17 cellular contexts compared by ENCODE assay signal in genomic region chr3:16521580-16521941, GRCh38. TPM values are rescaled to one million over a fixed set of nuclear protein-coding genes. Genes with fewer than 3 reads are reported as not detected.
DNase-seq lines count a peak whose midpoint lies in the region; ATAC-seq, FAIRE-seq and TF ChIP-seq lines count a peak whose summit lies in the region.
"Had no signal": no experiment of that assay in that cellular context is flagged by ENCODE, and none has a peak within 500 bp of the region (broad histone marks: within the 10 kb centered on the region; RNA-seq: fewer than 3 reads in every experiment).

No MANE protein-coding gene starts in this region.

- H3K4me1 Mint-ChIP-seq in activated CD8-positive, alpha-beta memory T cell treated with anti-CD3 and anti-CD28 coated beads, Interleukin-2, amount 10 ng/mL, durations not matched to agents 7 days and 5 days, result peaks cover 56% of the 10 kb centered on the region
- peaks cover 44% of the 10 kb centered on the region for H3K4me1 Mint-ChIP-seq in activated T-helper 17 cell treated with anti-CD3 and anti-CD28 coated beads, Interleukin-2, amount 50 U/mL, for 72 hours
- H3K4me1 Mint-ChIP-seq in nephron, result peaks cover 48% of the 10 kb centered on the region

- peak overlapping the region; percentile 52 for H3K27ac Mint-ChIP-seq in activated CD8-positive, alpha-beta memory T cell treated with anti-CD3 and anti-CD28 coated beads, Interleukin-2, amount 10 ng/mL, durations not matched to agents 7 days and 5 days
- peak overlapping the region; percentile 82 for H3K27ac Mint-ChIP-seq in activated T-helper 17 cell treated with anti-CD3 and anti-CD28 coated beads, Interleukin-2, amount 50 U/mL, for 72 hours
- peak overlapping the region in 2 of 3 experiments; percentile 29 to 55 for H3K27ac Mint-ChIP-seq in nephron
- H3K27ac Mint-ChIP-seq: activated naive CD4-positive, alpha-beta T cell treated with anti-CD3 and anti-CD28 coated beads, Interleukin-2, amount 10 ng/mL, durations not matched to agents 7 days and 5 days; CD4-positive, CD25-positive, alpha-beta regulatory T cell; nephron progenitor cell had no signal

- H3K4me3 Mint-ChIP-seq in activated CD8-positive, alpha-beta memory T cell treated with anti-CD3 and anti-CD28 coated beads, Interleukin-2, amount 10 ng/mL, durations not matched to agents 7 days and 5 days, result no peak overlapping the region
- peak overlapping the region; percentile 85 for H3K4me3 Mint-ChIP-seq in activated T-helper 17 cell treated with anti-CD3 and anti-CD28 coated beads, Interleukin-2, amount 50 U/mL, for 72 hours
- H3K4me3 Mint-ChIP-seq in nephron, result peak overlapping the region in 1 of 3 experiments; percentile 57
- H3K4me3 Mint-ChIP-seq: activated naive CD4-positive, alpha-beta T cell treated with anti-CD3 and anti-CD28 coated beads, Interleukin-2, amount 10 ng/mL, durations not matched to agents 7 days and 5 days; CD4-positive, CD25-positive, alpha-beta regulatory T cell; nephron progenitor cell had no signal

- H3K27me3 Mint-ChIP-seq in activated CD8-positive, alpha-beta memory T cell treated with anti-CD3 and anti-CD28 coated beads, Interleukin-2, amount 10 ng/mL, durations not matched to agents 7 days and 5 days, result no peaks in the 10 kb centered on the region
- no peaks in the 10 kb centered on the region for H3K27me3 Mint-ChIP-seq in activated T-helper 17 cell treated with anti-CD3 and anti-CD28 coated beads, Interleukin-2, amount 50 U/mL, for 72 hours
- H3K27me3 Mint-ChIP-seq in nephron (ENCODE audit: low read depth), result no peaks in the 10 kb centered on the region
- H3K27me3 Mint-ChIP-seq: activated naive CD4-positive, alpha-beta T cell treated with anti-CD3 and anti-CD28 coated beads, Interleukin-2, amount 10 ng/mL, durations not matched to agents 7 days and 5 days; CD4-positive, CD25-positive, alpha-beta regulatory T cell had no signal

- no peak for TF ChIP-seq CTCF in nephron (IDR thresholded peaks at IDR 0.05; ENCODE audit: unreplicated experiment in 3 of 3)

- FAIRE-seq in GM12891 (lab: Jason Lieb, UNC), result no peak
- FAIRE-seq: HTR-8/SVneo, pancreas had no signal

- DNase-seq in activated CD8-positive, alpha-beta memory T cell treated with anti-CD3 and anti-CD28 coated beads, Interleukin-2, amount 10 ng/mL, durations not matched to agents 7 days and 5 days, result no peak
- DNase-seq in activated CD8-positive, alpha-beta memory T cell treated with anti-CD3 and anti-CD28 coated beads, Interleukin-2, amount 50 U/mL, for 48 hours, result no peak
- DNase-seq in GM12891 (ENCODE audit: insufficient read length, low spot score) (no peak), DMS153 treated with DMSO at 0.1 percent for 48 hours (lab: John Stamatoyannopoulos, UW; ENCODE audit: unreplicated experiment) (no peak)
- DNase-seq: activated naive CD4-positive, alpha-beta T cell treated with anti-CD3 and anti-CD28 coated beads, Interleukin-2, amount 10 ng/mL, durations not matched to agents 7 days and 5 days; KG1; NCI-H1694; NCI-H69; nephron progenitor cell; pancreas; right lobe of liver had no signal

- peaks cover 32% of the 10 kb centered on the region for H3K9me3 Mint-ChIP-seq in activated CD8-positive, alpha-beta memory T cell treated with anti-CD3 and anti-CD28 coated beads, Interleukin-2, amount 10 ng/mL, durations not matched to agents 7 days and 5 days (ENCODE audit: low read depth)
- peaks cover 3% of the 10 kb centered on the region for H3K9me3 Mint-ChIP-seq in activated T-helper 17 cell treated with anti-CD3 and anti-CD28 coated beads, Interleukin-2, amount 50 U/mL, for 72 hours
- peaks cover 5% of the 10 kb centered on the region for H3K9me3 Mint-ChIP-seq in nephron

- peaks cover 51% of the 10 kb centered on the region for H3K36me3 Mint-ChIP-seq in activated CD8-positive, alpha-beta memory T cell treated with anti-CD3 and anti-CD28 coated beads, Interleukin-2, amount 10 ng/mL, durations not matched to agents 7 days and 5 days
- H3K36me3 Mint-ChIP-seq in activated T-helper 17 cell treated with anti-CD3 and anti-CD28 coated beads, Interleukin-2, amount 50 U/mL, for 72 hours (ENCODE audit: low read depth), result peaks cover 9% of the 10 kb centered on the region
- H3K36me3 Mint-ChIP-seq in nephron (ENCODE audit: low read depth), result no peaks in the 10 kb centered on the region

- CTCF ChIA-PET in activated CD8-positive, alpha-beta memory T cell treated with anti-CD3 and anti-CD28 coated beads, Interleukin-2, amount 10 ng/mL, durations not matched to agents 7 days and 5 days (lab: Charles Lee), result interaction anchor here (0.6 to 1.5 kb wide), 3 partner anchors 8 to 320 kb away, joined by 3 to 8 read pairs (median 3); no protein-coding TSS in a partner anchor

- no peak for ATAC-seq in activated CD8-positive, alpha-beta memory T cell treated with anti-CD3 and anti-CD28 coated beads, Interleukin-2, amount 10 ng/mL, durations not matched to agents 7 days and 5 days
- no peak for ATAC-seq in activated T-helper 17 cell treated with anti-CD3 and anti-CD28 coated beads, Interleukin-2, amount 50 U/mL, for 72 hours (replicated peaks)
- no peak for ATAC-seq in GM21447 (IDR thresholded peaks at IDR 0.05; ENCODE audit: unreplicated experiment)
- ATAC-seq: left lobe of liver, pancreas, right lobe of liver had no signal

- TF ChIP-seq POLR2A in GM12891 (IDR thresholded peaks at IDR 0.05; ENCODE audit: low read depth, low read length), result peak; percentile 48; the same call in 1 of the 2 replicates

TF ChIP-seq in GM12891, 5 proteins besides CTCF, POLR2A, EP300 and RAD21:
- TF ChIP-seq POU2F2 (IDR thresholded peaks at IDR 0.05; ENCODE audit: low read depth, low read length) (no peak), POLR2AphosphoS5 (IDR thresholded peaks at IDR 0.05; ENCODE audit: low read depth, low read length) (peak; percentile 29; the same call in 1 of the 2 replicates)

RNA-seq across cellular contexts. Expression of gene RFTN1, which starts 8.1 kb away (rescaled TPM):
- total RNA-seq in activated CD8-positive, alpha-beta memory T cell treated with anti-CD3 and anti-CD28 coated beads, Interleukin-2, amount 10 ng/mL, durations not matched to agents 7 days and 5 days, result 10 to 100 TPM; 78.0 to 96.7 TPM
- 168 TPM for polyA plus RNA-seq in GM12891 (2012; ENCODE audit: low read depth, missing spikeins)
- total RNA-seq in activated T-helper 17 cell treated with anti-CD3 and anti-CD28 coated beads, Interleukin-2, amount 50 U/mL, for 72 hours, result 100 to 1,000 TPM; 112 to 139 TPM
